Comparison of ENCODE assay signal across 2 cellular contexts in the genomic region with DNA sequence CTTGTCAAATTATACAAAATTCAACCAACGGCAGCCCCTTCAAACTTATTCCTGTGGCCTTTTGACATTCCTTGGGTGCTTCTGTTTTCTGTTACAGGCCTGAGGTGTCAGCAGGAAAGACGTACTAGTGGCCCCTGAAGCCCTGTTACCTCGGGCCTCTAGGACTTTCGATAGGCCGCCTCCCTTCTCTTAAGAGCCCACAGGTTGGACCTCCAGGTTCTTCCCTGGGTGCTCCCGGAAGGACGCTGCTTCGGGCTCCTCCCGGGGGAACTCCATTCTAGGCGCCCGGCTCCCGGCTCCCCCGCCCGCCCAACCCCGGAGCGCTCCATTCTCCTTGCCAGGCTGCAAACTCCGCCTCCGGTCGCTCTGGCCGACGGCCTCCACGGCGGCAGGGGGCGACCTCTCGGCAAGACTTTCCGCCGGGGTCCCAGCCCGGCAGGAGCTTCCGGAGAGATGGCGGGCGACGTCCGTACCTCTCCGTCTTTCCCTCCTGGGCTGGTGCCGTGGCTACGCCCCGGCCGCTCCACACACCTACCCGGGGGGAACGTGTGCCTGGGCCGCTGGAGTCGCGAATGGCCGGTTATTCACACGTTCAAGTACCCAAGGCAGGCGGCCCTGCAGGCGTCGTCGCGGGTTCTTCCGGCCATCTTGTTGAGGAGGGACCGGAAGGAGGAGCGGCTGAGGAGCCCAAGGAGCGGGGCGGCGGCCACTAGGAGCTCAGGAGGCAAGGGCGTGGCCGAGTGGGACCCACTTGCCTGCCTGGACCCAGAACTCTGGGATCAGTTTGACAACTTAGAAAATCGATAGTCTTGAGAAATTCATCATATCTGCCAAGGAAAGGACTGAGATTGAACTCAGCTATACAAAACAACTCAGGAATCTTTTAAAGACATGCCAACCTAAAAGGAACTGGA.
TF ChIP-seq lines count a peak whose summit lies in the region.

No MANE protein-coding gene starts in this region.

TF ChIP-seq in GM12891, 5 proteins besides CTCF, POLR2A, EP300 and RAD21:
- TF ChIP-seq POLR2AphosphoS5 (IDR thresholded peaks at IDR 0.05; ENCODE audit: low read depth, low read length): peak; percentile 79
- peak; percentile 96 for TF ChIP-seq TAF1 (IDR thresholded peaks at IDR 0.05; ENCODE audit: low read depth, low read length)
- TF ChIP-seq POU2F2 (IDR thresholded peaks at IDR 0.05; ENCODE audit: low read depth, low read length): no peak
- peak; percentile 41; the same call in 1 of the 2 replicates for TF ChIP-seq SPI1 (IDR thresholded peaks at IDR 0.05; ENCODE audit: low read depth, low read length)
- TF ChIP-seq PAX5 (IDR thresholded peaks at IDR 0.05; ENCODE audit: insufficient read depth, low read length, severe bottlenecking): no peak
TF ChIP-seq in GM12891: peak in this region for 3.

TF ChIP-seq in GM12878, 131 proteins besides CTCF, POLR2A, EP300 and RAD21 (continues in another document):
- TF ChIP-seq CREM (IDR thresholded peaks at IDR 0.05; ENCODE audit: low read depth) (peak; percentile 58), EGR1 (IDR thresholded peaks at IDR 0.05; ENCODE audit: borderline replicate concordance in 1 of 2, low read depth in 2 of 2, low read length in 2 of 2) (peak in 1 of 2 experiments; percentile 88; a peak in 2 of 3 replicates), PAX5 (IDR thresholded peaks at IDR 0.05; ENCODE audit: borderline replicate concordance, low read depth, low read length) (peak; percentile 18; the same call in 1 of the 2 replicates), RB1 (IDR thresholded peaks at IDR 0.05; ENCODE audit: borderline replicate concordance) (peak; percentile 90; the same call in 1 of the 2 replicates), SIX5 (IDR thresholded peaks at IDR 0.05; ENCODE audit: low read depth, low read length, severe bottlenecking) (peak; percentile 36), ESRRA (IDR thresholded peaks at IDR 0.05; ENCODE audit: low read length) (0 out of 2 replicates have a peak, but pooled peaks have one; percentile 28), BACH1 (IDR thresholded peaks at IDR 0.05; ENCODE audit: borderline replicate concordance) (peak; percentile 52; the same call in 1 of the 2 replicates), POU2F2 (IDR thresholded peaks at IDR 0.05; ENCODE audit: borderline replicate concordance, low read depth, low read length) (peak; percentile 20; the same call in 1 of the 3 replicates), MXI1 (IDR thresholded peaks at IDR 0.05; ENCODE audit: low read depth, low read length) (peak; percentile 48), SMC3 (IDR thresholded peaks at IDR 0.05; ENCODE audit: borderline replicate concordance, low read length) (peak; percentile 21; the same call in 1 of the 2 replicates), KDM1A (IDR thresholded peaks at IDR 0.05; ENCODE audit: borderline replicate concordance) (no peak), TCF3 (IDR thresholded peaks at IDR 0.05; ENCODE audit: borderline replicate concordance, insufficient read depth, low read depth, low read length) (0 out of 2 replicates have a peak, but pooled peaks have one; percentile 12), HDAC6 (IDR thresholded peaks at IDR 0.05; ENCODE audit: unreplicated experiment) (peak; percentile 43), TBL1XR1 (IDR thresholded peaks at IDR 0.05; ENCODE audit: low read depth, low read length) (peak; percentile 58; the same call in 1 of the 2 replicates), RCOR1 (conservative IDR thresholded peaks at IDR 0.05; ENCODE audit: low read depth, low read length) (0 out of 2 replicates have a peak, but pooled peaks have one; percentile 50), SP1 (IDR thresholded peaks at IDR 0.05; ENCODE audit: low read depth, low read length) (no peak), GATAD2B (conservative IDR thresholded peaks at IDR 0.05; ENCODE audit: low read depth) (peak; percentile 92; the same call in 1 of the 2 replicates), TAF1 (IDR thresholded peaks at IDR 0.05; ENCODE audit: borderline replicate concordance, low read depth, low read length) (peak; percentile 94), ZNF24 (IDR thresholded peaks at IDR 0.05) (0 out of 2 replicates have a peak, but pooled peaks have one; percentile 41), SMARCA5 (IDR thresholded peaks at IDR 0.05) (0 out of 2 replicates have a peak, but pooled peaks have one; percentile 49), BHLHE40 (IDR thresholded peaks at IDR 0.05; ENCODE audit: borderline replicate concordance in 1 of 2, low read depth in 2 of 2, low read length in 1 of 2) (peak; percentile 26 to 58; a peak in 1 of 4 replicates), EED (IDR thresholded peaks at IDR 0.05; ENCODE audit: low read depth) (peak; percentile 66; the same call in 1 of the 2 replicates), ASH2L (IDR thresholded peaks at IDR 0.05; ENCODE audit: borderline replicate concordance, low read depth) (peak; percentile 81; the same call in 1 of the 2 replicates)
- TF ChIP-seq, protein P1, sequence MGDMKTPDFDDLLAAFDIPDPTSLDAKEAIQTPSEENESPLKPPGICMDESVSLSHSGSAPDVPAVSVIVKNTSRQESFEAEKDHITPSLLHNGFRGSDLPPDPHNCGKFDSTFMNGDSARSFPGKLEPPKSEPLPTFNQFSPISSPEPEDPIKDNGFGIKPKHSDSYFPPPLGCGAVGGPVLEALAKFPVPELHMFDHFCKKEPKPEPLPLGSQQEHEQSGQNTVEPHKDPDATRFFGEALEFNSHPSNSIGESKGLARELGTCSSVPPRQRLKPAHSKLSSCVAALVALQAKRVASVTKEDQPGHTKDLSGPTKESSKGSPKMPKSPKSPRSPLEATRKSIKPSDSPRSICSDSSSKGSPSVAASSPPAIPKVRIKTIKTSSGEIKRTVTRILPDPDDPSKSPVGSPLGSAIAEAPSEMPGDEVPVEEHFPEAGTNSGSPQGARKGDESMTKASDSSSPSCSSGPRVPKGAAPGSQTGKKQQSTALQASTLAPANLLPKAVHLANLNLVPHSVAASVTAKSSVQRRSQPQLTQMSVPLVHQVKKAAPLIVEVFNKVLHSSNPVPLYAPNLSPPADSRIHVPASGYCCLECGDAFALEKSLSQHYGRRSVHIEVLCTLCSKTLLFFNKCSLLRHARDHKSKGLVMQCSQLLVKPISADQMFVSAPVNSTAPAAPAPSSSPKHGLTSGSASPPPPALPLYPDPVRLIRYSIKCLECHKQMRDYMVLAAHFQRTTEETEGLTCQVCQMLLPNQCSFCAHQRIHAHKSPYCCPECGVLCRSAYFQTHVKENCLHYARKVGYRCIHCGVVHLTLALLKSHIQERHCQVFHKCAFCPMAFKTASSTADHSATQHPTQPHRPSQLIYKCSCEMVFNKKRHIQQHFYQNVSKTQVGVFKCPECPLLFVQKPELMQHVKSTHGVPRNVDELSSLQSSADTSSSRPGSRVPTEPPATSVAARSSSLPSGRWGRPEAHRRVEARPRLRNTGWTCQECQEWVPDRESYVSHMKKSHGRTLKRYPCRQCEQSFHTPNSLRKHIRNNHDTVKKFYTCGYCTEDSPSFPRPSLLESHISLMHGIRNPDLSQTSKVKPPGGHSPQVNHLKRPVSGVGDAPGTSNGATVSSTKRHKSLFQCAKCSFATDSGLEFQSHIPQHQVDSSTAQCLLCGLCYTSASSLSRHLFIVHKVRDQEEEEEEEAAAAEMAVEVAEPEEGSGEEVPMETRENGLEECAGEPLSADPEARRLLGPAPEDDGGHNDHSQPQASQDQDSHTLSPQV (IDR thresholded peaks at IDR 0.05): 0 out of 2 replicates have a peak, but pooled peaks have one; percentile 31
- TF ChIP-seq, protein P2, sequence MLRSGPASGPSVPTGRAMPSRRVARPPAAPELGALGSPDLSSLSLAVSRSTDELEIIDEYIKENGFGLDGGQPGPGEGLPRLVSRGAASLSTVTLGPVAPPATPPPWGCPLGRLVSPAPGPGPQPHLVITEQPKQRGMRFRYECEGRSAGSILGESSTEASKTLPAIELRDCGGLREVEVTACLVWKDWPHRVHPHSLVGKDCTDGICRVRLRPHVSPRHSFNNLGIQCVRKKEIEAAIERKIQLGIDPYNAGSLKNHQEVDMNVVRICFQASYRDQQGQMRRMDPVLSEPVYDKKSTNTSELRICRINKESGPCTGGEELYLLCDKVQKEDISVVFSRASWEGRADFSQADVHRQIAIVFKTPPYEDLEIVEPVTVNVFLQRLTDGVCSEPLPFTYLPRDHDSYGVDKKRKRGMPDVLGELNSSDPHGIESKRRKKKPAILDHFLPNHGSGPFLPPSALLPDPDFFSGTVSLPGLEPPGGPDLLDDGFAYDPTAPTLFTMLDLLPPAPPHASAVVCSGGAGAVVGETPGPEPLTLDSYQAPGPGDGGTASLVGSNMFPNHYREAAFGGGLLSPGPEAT (IDR thresholded peaks at IDR 0.05; ENCODE audit: low read depth): peak; percentile 100
- TF ChIP-seq, protein P3, sequence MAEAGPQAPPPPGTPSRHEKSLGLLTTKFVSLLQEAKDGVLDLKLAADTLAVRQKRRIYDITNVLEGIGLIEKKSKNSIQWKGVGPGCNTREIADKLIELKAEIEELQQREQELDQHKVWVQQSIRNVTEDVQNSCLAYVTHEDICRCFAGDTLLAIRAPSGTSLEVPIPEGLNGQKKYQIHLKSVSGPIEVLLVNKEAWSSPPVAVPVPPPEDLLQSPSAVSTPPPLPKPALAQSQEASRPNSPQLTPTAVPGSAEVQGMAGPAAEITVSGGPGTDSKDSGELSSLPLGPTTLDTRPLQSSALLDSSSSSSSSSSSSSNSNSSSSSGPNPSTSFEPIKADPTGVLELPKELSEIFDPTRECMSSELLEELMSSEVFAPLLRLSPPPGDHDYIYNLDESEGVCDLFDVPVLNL (IDR thresholded peaks at IDR 0.05; ENCODE audit: low read depth, low read length): no peak
- TF ChIP-seq, protein P4, sequence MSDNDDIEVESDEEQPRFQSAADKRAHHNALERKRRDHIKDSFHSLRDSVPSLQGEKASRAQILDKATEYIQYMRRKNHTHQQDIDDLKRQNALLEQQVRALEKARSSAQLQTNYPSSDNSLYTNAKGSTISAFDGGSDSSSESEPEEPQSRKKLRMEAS (IDR thresholded peaks at IDR 0.05; ENCODE audit: low read depth, low read length): peak; percentile 68; the same call in 1 of the 2 replicates
- TF ChIP-seq, protein P5, sequence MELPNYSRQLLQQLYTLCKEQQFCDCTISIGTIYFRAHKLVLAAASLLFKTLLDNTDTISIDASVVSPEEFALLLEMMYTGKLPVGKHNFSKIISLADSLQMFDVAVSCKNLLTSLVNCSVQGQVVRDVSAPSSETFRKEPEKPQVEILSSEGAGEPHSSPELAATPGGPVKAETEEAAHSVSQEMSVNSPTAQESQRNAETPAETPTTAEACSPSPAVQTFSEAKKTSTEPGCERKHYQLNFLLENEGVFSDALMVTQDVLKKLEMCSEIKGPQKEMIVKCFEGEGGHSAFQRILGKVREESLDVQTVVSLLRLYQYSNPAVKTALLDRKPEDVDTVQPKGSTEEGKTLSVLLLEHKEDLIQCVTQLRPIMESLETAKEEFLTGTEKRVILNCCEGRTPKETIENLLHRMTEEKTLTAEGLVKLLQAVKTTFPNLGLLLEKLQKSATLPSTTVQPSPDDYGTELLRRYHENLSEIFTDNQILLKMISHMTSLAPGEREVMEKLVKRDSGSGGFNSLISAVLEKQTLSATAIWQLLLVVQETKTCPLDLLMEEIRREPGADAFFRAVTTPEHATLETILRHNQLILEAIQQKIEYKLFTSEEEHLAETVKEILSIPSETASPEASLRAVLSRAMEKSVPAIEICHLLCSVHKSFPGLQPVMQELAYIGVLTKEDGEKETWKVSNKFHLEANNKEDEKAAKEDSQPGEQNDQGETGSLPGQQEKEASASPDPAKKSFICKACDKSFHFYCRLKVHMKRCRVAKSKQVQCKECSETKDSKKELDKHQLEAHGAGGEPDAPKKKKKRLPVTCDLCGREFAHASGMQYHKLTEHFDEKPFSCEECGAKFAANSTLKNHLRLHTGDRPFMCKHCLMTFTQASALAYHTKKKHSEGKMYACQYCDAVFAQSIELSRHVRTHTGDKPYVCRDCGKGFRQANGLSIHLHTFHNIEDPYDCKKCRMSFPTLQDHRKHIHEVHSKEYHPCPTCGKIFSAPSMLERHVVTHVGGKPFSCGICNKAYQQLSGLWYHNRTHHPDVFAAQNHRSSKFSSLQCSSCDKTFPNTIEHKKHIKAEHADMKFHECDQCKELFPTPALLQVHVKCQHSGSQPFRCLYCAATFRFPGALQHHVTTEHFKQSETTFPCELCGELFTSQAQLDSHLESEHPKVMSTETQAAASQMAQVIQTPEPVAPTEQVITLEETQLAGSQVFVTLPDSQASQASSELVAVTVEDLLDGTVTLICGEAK (IDR thresholded peaks at IDR 0.05; ENCODE audit: borderline replicate concordance): peak; percentile 96
- TF ChIP-seq, protein P6, sequence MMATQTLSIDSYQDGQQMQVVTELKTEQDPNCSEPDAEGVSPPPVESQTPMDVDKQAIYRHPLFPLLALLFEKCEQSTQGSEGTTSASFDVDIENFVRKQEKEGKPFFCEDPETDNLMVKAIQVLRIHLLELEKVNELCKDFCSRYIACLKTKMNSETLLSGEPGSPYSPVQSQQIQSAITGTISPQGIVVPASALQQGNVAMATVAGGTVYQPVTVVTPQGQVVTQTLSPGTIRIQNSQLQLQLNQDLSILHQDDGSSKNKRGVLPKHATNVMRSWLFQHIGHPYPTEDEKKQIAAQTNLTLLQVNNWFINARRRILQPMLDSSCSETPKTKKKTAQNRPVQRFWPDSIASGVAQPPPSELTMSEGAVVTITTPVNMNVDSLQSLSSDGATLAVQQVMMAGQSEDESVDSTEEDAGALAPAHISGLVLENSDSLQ (IDR thresholded peaks at IDR 0.05): 0 out of 2 replicates have a peak, but pooled peaks have one; percentile 14
- TF ChIP-seq, protein P7, sequence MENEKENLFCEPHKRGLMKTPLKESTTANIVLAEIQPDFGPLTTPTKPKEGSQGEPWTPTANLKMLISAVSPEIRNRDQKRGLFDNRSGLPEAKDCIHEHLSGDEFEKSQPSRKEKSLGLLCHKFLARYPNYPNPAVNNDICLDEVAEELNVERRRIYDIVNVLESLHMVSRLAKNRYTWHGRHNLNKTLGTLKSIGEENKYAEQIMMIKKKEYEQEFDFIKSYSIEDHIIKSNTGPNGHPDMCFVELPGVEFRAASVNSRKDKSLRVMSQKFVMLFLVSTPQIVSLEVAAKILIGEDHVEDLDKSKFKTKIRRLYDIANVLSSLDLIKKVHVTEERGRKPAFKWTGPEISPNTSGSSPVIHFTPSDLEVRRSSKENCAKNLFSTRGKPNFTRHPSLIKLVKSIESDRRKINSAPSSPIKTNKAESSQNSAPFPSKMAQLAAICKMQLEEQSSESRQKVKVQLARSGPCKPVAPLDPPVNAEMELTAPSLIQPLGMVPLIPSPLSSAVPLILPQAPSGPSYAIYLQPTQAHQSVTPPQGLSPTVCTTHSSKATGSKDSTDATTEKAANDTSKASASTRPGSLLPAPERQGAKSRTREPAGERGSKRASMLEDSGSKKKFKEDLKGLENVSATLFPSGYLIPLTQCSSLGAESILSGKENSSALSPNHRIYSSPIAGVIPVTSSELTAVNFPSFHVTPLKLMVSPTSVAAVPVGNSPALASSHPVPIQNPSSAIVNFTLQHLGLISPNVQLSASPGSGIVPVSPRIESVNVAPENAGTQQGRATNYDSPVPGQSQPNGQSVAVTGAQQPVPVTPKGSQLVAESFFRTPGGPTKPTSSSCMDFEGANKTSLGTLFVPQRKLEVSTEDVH (IDR thresholded peaks at IDR 0.05; ENCODE audit: low read depth, partially characterized antibody): peak; percentile 76
